10 cellular contexts compared by ENCODE assay signal in genomic region chr14:95464103-95464502, GRCh38. TPM values are rescaled to one million over a fixed set of nuclear protein-coding genes. Genes with fewer than 3 reads are reported as not detected.
DNase-seq lines count a peak whose midpoint lies in the region; ATAC-seq and TF ChIP-seq lines count a peak whose summit lies in the region.
"Had no signal": no experiment of that assay in that cellular context is flagged by ENCODE, and none has a peak within 500 bp of the region (broad histone marks: within the 10 kb centered on the region; RNA-seq: fewer than 3 reads in every experiment).

No MANE protein-coding gene starts in this region.

- no peaks in the 10 kb centered on the region for H3K9me3 Mint-ChIP-seq in activated CD4-positive, alpha-beta T cell treated with anti-CD3 and anti-CD28 coated beads for 36 hours (ENCODE audit: low read depth)
- H3K9me3 Mint-ChIP-seq in activated naive CD4-positive, alpha-beta T cell treated with anti-CD3 and anti-CD28 coated beads, Interleukin-2, amount 50 U/mL, for 72 hours, result peaks cover 0 to 7% of the 10 kb centered on the region in 2 donors
- H3K9me3 Mint-ChIP-seq in natural killer cell, result no peaks in the 10 kb centered on the region

- ATAC-seq in activated CD4-positive, alpha-beta T cell treated with anti-CD3 and anti-CD28 coated beads for 36 hours, result no peak
- peak in 1 of 2 donors; percentile 30 for ATAC-seq in activated naive CD4-positive, alpha-beta T cell treated with anti-CD3 and anti-CD28 coated beads, Interleukin-2, amount 50 U/mL, for 72 hours
- ATAC-seq in natural killer cell, result no peak

- H3K27ac ChIP-seq in KOPT-K1 (ENCODE audit: low read depth, low read length, poor library complexity, severe bottlenecking), result peak overlapping the region; percentile 90
- H3K27ac ChIP-seq in skin epidermis, result peak overlapping the region in 13 of 21 experiments; percentile 32 to 82 (median 60)

- no peak overlapping the region for H3K4me3 Mint-ChIP-seq in activated CD4-positive, alpha-beta T cell treated with anti-CD3 and anti-CD28 coated beads for 36 hours
- H3K4me3 Mint-ChIP-seq in natural killer cell, result no peak overlapping the region

- H3K36me3 ChIP-seq in KOPT-K1 (ENCODE audit: insufficient read depth, low read length) (peaks cover 14% of the 10 kb centered on the region; the same call in 1 of the 2 replicates), MG63 (no peaks in the 10 kb centered on the region)

- TF ChIP-seq CTCF in natural killer cell (IDR thresholded peaks at IDR 0.05) (no peak), GM20000 (IDR thresholded peaks at IDR 0.05; ENCODE audit: extremely low read depth, missing control alignments) (no peak)

- DNase-seq in activated CD4-positive, alpha-beta T cell treated with anti-CD3 and anti-CD28 coated beads for 36 hours, result no peak
- no peak for DNase-seq in activated CD4-positive, alpha-beta T cell treated with anti-CD3 and anti-CD28 coated beads for 4 hours
- DNase-seq in activated naive CD4-positive, alpha-beta T cell treated with anti-CD3 and anti-CD28 coated beads, Interleukin-2, amount 50 U/mL, for 72 hours (ENCODE audit: low spot score in 2 of 2), result no peak
- no peak for DNase-seq in natural killer cell
- DNase-seq in GM20000 (ENCODE audit: low spot score), result no peak
- DNase-seq in MG63, result no peak
- DNase-seq: central memory CD4-positive, alpha-beta T cell; HCEC 1CT had no signal

- H3K4me3 ChIP-seq in skin epidermis, result no peak overlapping the region
- H3K4me3 ChIP-seq in MG63, result no peak overlapping the region

- H3K27me3 ChIP-seq in MG63, result no peaks in the 10 kb centered on the region

- POLR2A ChIA-PET in activated CD4-positive, alpha-beta T cell treated with anti-CD3 and anti-CD28 coated beads for 36 hours (lab: Charles Lee), result interaction anchor here (0.7 to 1.2 kb wide), 2 partner anchors 10 to 59 kb away, joined by 4 to 6 read pairs; no protein-coding TSS in a partner anchor

- intact Hi-C loops in activated CD4-positive, alpha-beta T cell treated with anti-CD3 and anti-CD28 coated beads for 36 hours (cut with DNase I, micrococcal nuclease), result no loop called here
- intact Hi-C loops in natural killer cell (cut with micrococcal nuclease), result no loop called here

- CTCF ChIA-PET in activated CD4-positive, alpha-beta T cell treated with anti-CD3 and anti-CD28 coated beads for 36 hours (lab: Charles Lee), result interaction anchor here (0.8 to 2.7 kb wide), 8 partner anchors 11 to 72 kb away, joined by 3 to 18 read pairs (median 4); partner anchors contain the start of gene SYNE3

- H3K27ac Mint-ChIP-seq in activated CD4-positive, alpha-beta T cell treated with anti-CD3 and anti-CD28 coated beads for 36 hours, result peak overlapping the region; percentile 72
- H3K27ac Mint-ChIP-seq in activated naive CD4-positive, alpha-beta T cell treated with anti-CD3 and anti-CD28 coated beads, Interleukin-2, amount 50 U/mL, for 72 hours, result peak overlapping the region; percentile 50 to 75
- H3K27ac Mint-ChIP-seq in natural killer cell, result peak overlapping the region in 1 of 2 donors; percentile 66

- no peaks in the 10 kb centered on the region for H3K27me3 Mint-ChIP-seq in activated CD4-positive, alpha-beta T cell treated with anti-CD3 and anti-CD28 coated beads for 36 hours
- H3K27me3 Mint-ChIP-seq in natural killer cell (ENCODE audit: low read depth in 2 of 2), result no peaks in the 10 kb centered on the region

- H3K4me1 Mint-ChIP-seq in activated CD4-positive, alpha-beta T cell treated with anti-CD3 and anti-CD28 coated beads for 36 hours, result peaks cover 70% of the 10 kb centered on the region
- H3K4me1 Mint-ChIP-seq in natural killer cell, result peaks cover 10 to 25% of the 10 kb centered on the region in 2 donors

- H3K9me3 ChIP-seq in KOPT-K1 (ENCODE audit: insufficient read depth, low read length, poor library complexity, severe bottlenecking) (no peaks in the 10 kb centered on the region), MG63 (no peaks in the 10 kb centered on the region)

- H3K36me3 Mint-ChIP-seq in activated CD4-positive, alpha-beta T cell treated with anti-CD3 and anti-CD28 coated beads for 36 hours (ENCODE audit: low read depth), result peaks cover 43% of the 10 kb centered on the region
- peaks cover 11 to 38% of the 10 kb centered on the region in 2 donors for H3K36me3 Mint-ChIP-seq in activated naive CD4-positive, alpha-beta T cell treated with anti-CD3 and anti-CD28 coated beads, Interleukin-2, amount 50 U/mL, for 72 hours
- H3K36me3 Mint-ChIP-seq in natural killer cell, result no peaks in the 10 kb centered on the region

RNA-seq across cellular contexts. Expression of gene SYNE3, which starts 52.3 kb away (rescaled TPM):
- 10 to 100 TPM; 27.3 to 34.2 TPM for total RNA-seq in activated CD4-positive, alpha-beta T cell treated with anti-CD3 and anti-CD28 coated beads for 36 hours
- 10 to 100 TPM in 1 of 2 donors, 1 to 10 TPM in 1; 9.9 to 73.8 TPM for total RNA-seq in activated naive CD4-positive, alpha-beta T cell treated with anti-CD3 and anti-CD28 coated beads, Interleukin-2, amount 50 U/mL, for 72 hours
- total RNA-seq in natural killer cell, result 10 to 100 TPM; 10.6 to 17.3 (median 15.4) TPM
- total RNA-seq in MG63 (2014; rRNA removed; shearing (Covaris generic); ENCODE audit: low replicate concordance), result 2.8 TPM in 2 replicates
